17 cellular contexts compared by ENCODE assay signal in the genomic region with DNA sequence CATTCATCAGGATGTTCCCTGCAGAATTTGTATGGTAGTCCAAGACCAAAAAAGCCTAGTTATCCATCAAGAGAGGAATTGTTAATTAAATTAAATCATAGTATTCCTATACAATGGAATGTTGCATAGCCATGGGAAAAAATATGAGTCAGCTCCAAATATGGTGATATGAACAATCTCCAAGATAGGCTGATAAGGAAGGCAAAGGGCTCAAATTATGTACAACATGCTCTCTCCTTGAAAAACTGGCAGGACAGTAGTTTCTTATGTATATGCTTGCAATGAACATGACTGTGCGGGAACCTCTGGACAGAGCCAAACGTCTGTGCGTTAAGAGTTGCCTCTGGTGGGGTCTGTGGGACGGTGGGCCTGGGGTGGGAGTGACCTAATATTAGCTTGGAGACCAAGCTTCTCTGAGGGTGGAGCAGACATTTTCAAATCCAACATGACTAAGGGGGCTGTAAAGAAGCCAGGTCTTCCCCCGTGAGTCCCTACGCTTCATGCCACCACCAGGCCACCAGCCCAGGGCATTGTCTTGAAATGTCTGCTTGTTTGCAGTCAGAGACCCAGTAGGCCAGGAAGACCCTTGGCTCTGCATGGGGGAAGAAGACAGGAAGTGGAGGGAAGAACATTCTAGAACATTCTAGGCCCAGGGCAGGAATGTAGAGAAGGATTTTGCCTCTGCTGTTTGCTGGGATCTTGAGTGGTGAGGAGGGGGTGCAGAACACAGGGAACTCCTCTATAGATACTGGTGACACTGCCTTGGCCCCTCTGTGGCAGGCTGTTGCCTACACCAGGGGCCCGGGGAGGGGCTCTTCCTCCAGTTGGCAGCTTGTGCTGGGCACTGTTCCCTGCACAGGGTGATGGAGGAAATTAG.
DNase-seq lines count a peak whose midpoint lies in the region; ATAC-seq and TF ChIP-seq lines count a peak whose summit lies in the region.
"Had no signal": no experiment of that assay in that cellular context is flagged by ENCODE, and none has a peak within 500 bp of the region (broad histone marks: within the 10 kb centered on the region; RNA-seq: fewer than 3 reads in every experiment).

No MANE protein-coding gene starts in this region.

- WGBS in mesenchymal stem cell = 97% methylated on average over 7 of the region's 7 CpGs

- CTCF ChIA-PET in Caco-2 (lab: Charles Lee) = no interaction called here

- H2AK5ac ChIP-seq in mesenchymal stem cell (ENCODE audit: low read length, severe bottlenecking) = no peak overlapping the region

- peak overlapping the region in 1 of 2 experiments; percentile 10 for H3K18ac ChIP-seq in mesenchymal stem cell (ENCODE audit: low read depth in 1 of 2, low read length in 2 of 2)

- H3K27me3 Mint-ChIP-seq in Caco-2 (ENCODE audit: insufficient read depth, unreplicated experiment) = peaks cover 15% of the 10 kb centered on the region

- no peaks in the 10 kb centered on the region for H3K36me3 Mint-ChIP-seq in Caco-2 (ENCODE audit: insufficient read depth, unreplicated experiment)

- no peaks in the 10 kb centered on the region for H3K9me3 Mint-ChIP-seq in Caco-2 (ENCODE audit: unreplicated experiment)

- intact Hi-C loops in uterus (cut with DNase I; ENCODE audit: low total_unique reads) (no loop called here), Caco-2 (cut with micrococcal nuclease; ENCODE audit: unreplicated experiment) (no loop called here)

- no peak overlapping the region for H2BK120ac ChIP-seq in mesenchymal stem cell (ENCODE audit: low read depth, low read length)

- H3K4me3 ChIP-seq in mesenchymal stem cell (ENCODE audit: insufficient read depth in 1 of 2, low read depth in 1 of 2, low read length in 2 of 2) (no peak overlapping the region), uterus (no peak overlapping the region), Caco-2 (ENCODE audit: low read depth, low read length) (no peak overlapping the region)
- H3K4me3 ChIP-seq: gastrocnemius medialis, right atrium auricular region, tibial nerve had no signal

- H3K27ac ChIP-seq in mesenchymal stem cell (ENCODE audit: low read length, poor library complexity, severe bottlenecking) (no peak overlapping the region), uterus (peak overlapping the region; percentile 49 to 69)
- H3K27ac ChIP-seq: gastrocnemius medialis, right atrium auricular region had no signal

- H2BK15ac ChIP-seq in mesenchymal stem cell (ENCODE audit: low read depth, poor library complexity, severe bottlenecking) = no peak overlapping the region

- no peak for TF ChIP-seq POLR2A in uterus (IDR thresholded peaks at IDR 0.05)

- no peaks in the 10 kb centered on the region for H3K79me1 ChIP-seq in mesenchymal stem cell (replicated peaks; ENCODE audit: low read length, poor library complexity, severe bottlenecking)

- peak overlapping the region; percentile 37 for H3K9ac ChIP-seq in mesenchymal stem cell (ENCODE audit: low read length)

- POLR2A ChIA-PET in Caco-2 (lab: Charles Lee) = no interaction called here

- peak; percentile 4 for DNase-seq in HS-5 (ENCODE audit: low read depth)
- peak; percentile 15 for DNase-seq in dedifferentiated amniotic fluid mesenchymal stem cell (ENCODE audit: extremely low spot score)
- peak; percentile 25 for DNase-seq in mesenchymal stem cell
- no peak for DNase-seq in uterus
- DNase-seq in central memory CD4-positive, alpha-beta T cell = no peak
- DNase-seq in Caco-2 = no peak
- DNase-seq: activated CD4-positive, alpha-beta T cell treated with anti-CD3 and anti-CD28 coated beads, Interleukin-2, amount 50 U/mL, for 4 hours; activated gamma-delta T cell treated with Interleukin-2 at 50 U/mL for 16 hours; activated T-cell treated with anti-CD3 and anti-CD28 coated beads for 4 hours; NCI-H1436 treated with DMSO at 0.1 percent for 48 hours; NCI-H748 treated with DMSO at 0.1 percent for 48 hours; T-helper 1 cell had no signal

- H2BK12ac ChIP-seq in mesenchymal stem cell (ENCODE audit: low read length in 2 of 2) = no peak overlapping the region

- H3K27ac Mint-ChIP-seq in Caco-2 (ENCODE audit: unreplicated experiment) = no peak overlapping the region
- H3K27ac Mint-ChIP-seq: B cell had no signal

- H2BK5ac ChIP-seq in mesenchymal stem cell (ENCODE audit: low read depth, low read length, poor library complexity, severe bottlenecking) = no peak overlapping the region

- no peaks in the 10 kb centered on the region for H3K4me1 Mint-ChIP-seq in Caco-2 (ENCODE audit: low read depth, unreplicated experiment)
- H3K4me1 Mint-ChIP-seq: B cell had no signal

- H3K4ac ChIP-seq in mesenchymal stem cell (ENCODE audit: low read depth in 1 of 2, low read length in 2 of 2) = no peak overlapping the region

- H2AFZ ChIP-seq in mesenchymal stem cell (ENCODE audit: low read depth, low read length) = no peak overlapping the region

- no peak overlapping the region for H4K8ac ChIP-seq in mesenchymal stem cell (ENCODE audit: low read length)

- no peak overlapping the region for H3K4me2 ChIP-seq in mesenchymal stem cell (ENCODE audit: low read length, poor library complexity, severe bottlenecking)

- H3K23ac ChIP-seq in mesenchymal stem cell (ENCODE audit: low read length in 2 of 2) = no peak overlapping the region

- no peak overlapping the region for H4K91ac ChIP-seq in mesenchymal stem cell (ENCODE audit: low read length)

- no peak for ATAC-seq in HG03520 (IDR thresholded peaks at IDR 0.05; ENCODE audit: unreplicated experiment)

- H3K36me3 ChIP-seq in mesenchymal stem cell (ENCODE audit: control insufficient read depth in 1 of 2, insufficient read depth in 2 of 2, low read depth in 1 of 2, low read length in 2 of 2) = no peaks in the 10 kb centered on the region
- no peaks in the 10 kb centered on the region for H3K36me3 ChIP-seq in uterus
- H3K36me3 ChIP-seq in Caco-2 (ENCODE audit: control insufficient read depth, insufficient read depth, low read length) = no peaks in the 10 kb centered on the region
- H3K36me3 ChIP-seq: gastrocnemius medialis, right atrium auricular region, tibial nerve had no signal

- H3K4me1 ChIP-seq in mesenchymal stem cell (ENCODE audit: control insufficient read depth, insufficient read depth, low read depth, low read length) (peaks cover 5% of the 10 kb centered on the region), uterus (peaks cover 0 to 3% of the 10 kb centered on the region in 2 donors), Caco-2 (no peaks in the 10 kb centered on the region)
- H3K4me1 ChIP-seq: gastrocnemius medialis had no signal

- no peaks in the 10 kb centered on the region for H3K9me3 ChIP-seq in mesenchymal stem cell (ENCODE audit: control insufficient read depth, low read length)
- H3K9me3 ChIP-seq in uterus = no peaks in the 10 kb centered on the region
- no peaks in the 10 kb centered on the region for H3K9me3 ChIP-seq in Caco-2
- H3K9me3 ChIP-seq: gastrocnemius medialis, right atrium auricular region, tibial nerve had no signal

- TF ChIP-seq CTCF in uterus (IDR thresholded peaks at IDR 0.05) (no peak), Caco-2 (IDR thresholded peaks at IDR 0.05; ENCODE audit: insufficient read depth in 1 of 2, low read depth in 1 of 2, low read length in 1 of 2, severe bottlenecking in 1 of 2, unreplicated experiment in 1 of 2) (no peak)

- H3K14ac ChIP-seq in mesenchymal stem cell (ENCODE audit: low read length in 2 of 2) = no peak overlapping the region

- H3K4me3 Mint-ChIP-seq in Caco-2 (ENCODE audit: unreplicated experiment) = no peak overlapping the region
- H3K4me3 Mint-ChIP-seq: B cell had no signal

- no peaks in the 10 kb centered on the region for H3K27me3 ChIP-seq in mesenchymal stem cell (ENCODE audit: control insufficient read depth in 1 of 2, insufficient read depth in 1 of 2, low read length in 2 of 2)
- H3K27me3 ChIP-seq in uterus = no peaks in the 10 kb centered on the region
- no peaks in the 10 kb centered on the region for H3K27me3 ChIP-seq in Caco-2 (replicated peaks; ENCODE audit: control insufficient read depth, insufficient read depth, low read length)
- H3K27me3 ChIP-seq: gastrocnemius medialis, right atrium auricular region, tibial nerve had no signal

- BruUV-seq in Caco-2 (replicated peaks; lab: Mats Ljungman, UMichigan) = no TSS peak

Comparison
In these comparisons a context has a peak if more than half of its experiments do, and no peak if none do; other contexts are left out.
1. DNase-seq: peak in HS-5 (single experiment), dedifferentiated amniotic fluid mesenchymal stem cell (single experiment) and mesenchymal stem cell (single experiment); none in uterus (0 of 2), central memory CD4-positive, alpha-beta T cell (single experiment) and Caco-2 (0 of 2).